Comparison of ENCODE assay signal across 1 cellular context in genomic region chr17:57906910-57907309, GRCh38.
TF ChIP-seq lines count a peak whose summit lies in the region.

No MANE protein-coding gene starts in this region.

TF ChIP-seq in HepG2, 621 proteins besides CTCF, POLR2A, EP300 and RAD21 (continues in another document):
- no peak for TF ChIP-seq MED1 (CRISPR knock-in tag; IDR thresholded peaks at IDR 0.05)
- TF ChIP-seq AGO2 (optimal IDR thresholded peaks at IDR 0.05; ENCODE audit: low read depth, low read length): no peak
- TF ChIP-seq, protein P1, sequence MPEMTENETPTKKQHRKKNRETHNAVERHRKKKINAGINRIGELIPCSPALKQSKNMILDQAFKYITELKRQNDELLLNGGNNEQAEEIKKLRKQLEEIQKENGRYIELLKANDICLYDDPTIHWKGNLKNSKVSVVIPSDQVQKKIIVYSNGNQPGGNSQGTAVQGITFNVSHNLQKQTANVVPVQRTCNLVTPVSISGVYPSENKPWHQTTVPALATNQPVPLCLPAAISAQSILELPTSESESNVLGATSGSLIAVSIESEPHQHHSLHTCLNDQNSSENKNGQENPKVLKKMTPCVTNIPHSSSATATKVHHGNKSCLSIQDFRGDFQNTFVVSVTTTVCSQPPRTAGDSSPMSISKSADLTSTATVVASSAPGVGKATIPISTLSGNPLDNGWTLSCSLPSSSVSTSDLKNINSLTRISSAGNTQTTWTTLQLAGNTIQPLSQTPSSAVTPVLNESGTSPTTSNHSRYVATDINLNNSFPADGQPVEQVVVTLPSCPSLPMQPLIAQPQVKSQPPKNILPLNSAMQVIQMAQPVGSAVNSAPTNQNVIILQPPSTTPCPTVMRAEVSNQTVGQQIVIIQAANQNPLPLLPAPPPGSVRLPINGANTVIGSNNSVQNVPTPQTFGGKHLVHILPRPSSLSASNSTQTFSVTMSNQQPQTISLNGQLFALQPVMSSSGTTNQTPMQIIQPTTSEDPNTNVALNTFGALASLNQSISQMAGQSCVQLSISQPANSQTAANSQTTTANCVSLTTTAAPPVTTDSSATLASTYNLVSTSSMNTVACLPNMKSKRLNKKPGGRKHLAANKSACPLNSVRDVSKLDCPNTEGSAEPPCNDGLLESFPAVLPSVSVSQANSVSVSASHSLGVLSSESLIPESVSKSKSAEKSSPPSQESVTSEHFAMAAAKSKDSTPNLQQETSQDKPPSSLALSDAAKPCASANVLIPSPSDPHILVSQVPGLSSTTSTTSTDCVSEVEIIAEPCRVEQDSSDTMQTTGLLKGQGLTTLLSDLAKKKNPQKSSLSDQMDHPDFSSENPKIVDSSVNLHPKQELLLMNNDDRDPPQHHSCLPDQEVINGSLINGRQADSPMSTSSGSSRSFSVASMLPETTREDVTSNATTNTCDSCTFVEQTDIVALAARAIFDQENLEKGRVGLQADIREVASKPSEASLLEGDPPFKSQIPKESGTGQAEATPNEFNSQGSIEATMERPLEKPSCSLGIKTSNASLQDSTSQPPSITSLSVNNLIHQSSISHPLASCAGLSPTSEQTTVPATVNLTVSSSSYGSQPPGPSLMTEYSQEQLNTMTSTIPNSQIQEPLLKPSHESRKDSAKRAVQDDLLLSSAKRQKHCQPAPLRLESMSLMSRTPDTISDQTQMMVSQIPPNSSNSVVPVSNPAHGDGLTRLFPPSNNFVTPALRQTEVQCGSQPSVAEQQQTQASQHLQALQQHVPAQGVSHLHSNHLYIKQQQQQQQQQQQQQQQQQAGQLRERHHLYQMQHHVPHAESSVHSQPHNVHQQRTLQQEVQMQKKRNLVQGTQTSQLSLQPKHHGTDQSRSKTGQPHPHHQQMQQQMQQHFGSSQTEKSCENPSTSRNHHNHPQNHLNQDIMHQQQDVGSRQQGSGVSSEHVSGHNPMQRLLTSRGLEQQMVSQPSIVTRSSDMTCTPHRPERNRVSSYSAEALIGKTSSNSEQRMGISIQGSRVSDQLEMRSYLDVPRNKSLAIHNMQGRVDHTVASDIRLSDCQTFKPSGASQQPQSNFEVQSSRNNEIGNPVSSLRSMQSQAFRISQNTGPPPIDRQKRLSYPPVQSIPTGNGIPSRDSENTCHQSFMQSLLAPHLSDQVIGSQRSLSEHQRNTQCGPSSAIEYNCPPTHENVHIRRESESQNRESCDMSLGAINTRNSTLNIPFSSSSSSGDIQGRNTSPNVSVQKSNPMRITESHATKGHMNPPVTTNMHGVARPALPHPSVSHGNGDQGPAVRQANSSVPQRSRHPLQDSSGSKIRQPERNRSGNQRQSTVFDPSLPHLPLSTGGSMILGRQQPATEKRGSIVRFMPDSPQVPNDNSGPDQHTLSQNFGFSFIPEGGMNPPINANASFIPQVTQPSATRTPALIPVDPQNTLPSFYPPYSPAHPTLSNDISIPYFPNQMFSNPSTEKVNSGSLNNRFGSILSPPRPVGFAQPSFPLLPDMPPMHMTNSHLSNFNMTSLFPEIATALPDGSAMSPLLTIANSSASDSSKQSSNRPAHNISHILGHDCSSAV (CRISPR knock-in tag; IDR thresholded peaks at IDR 0.05; ENCODE audit: borderline replicate concordance): no peak
- no peak for TF ChIP-seq ZNF230 (CRISPR knock-in tag; IDR thresholded peaks at IDR 0.05)
- TF ChIP-seq ZNF782 (CRISPR knock-in tag; IDR thresholded peaks at IDR 0.05; ENCODE audit: borderline replicate concordance): no peak
- no peak for TF ChIP-seq ZFYVE20 (CRISPR knock-in tag; IDR thresholded peaks at IDR 0.05; ENCODE audit: borderline replicate concordance, low read depth)
- peak; percentile 31; the same call in 1 of the 2 replicates for TF ChIP-seq HOXA3 (CRISPR knock-in tag; IDR thresholded peaks at IDR 0.05)
- peak; percentile 78 for TF ChIP-seq ZBTB38 (CRISPR knock-in tag; IDR thresholded peaks at IDR 0.05)
- no peak for TF ChIP-seq ZNF530 (CRISPR knock-in tag; IDR thresholded peaks at IDR 0.05; ENCODE audit: low read depth)
- peak; percentile 27 for TF ChIP-seq GATAD2A (CRISPR knock-in tag; IDR thresholded peaks at IDR 0.05)
- 0 out of 2 replicates have a peak, but pooled peaks have one; percentile 50 for TF ChIP-seq DNMT1 (CRISPR knock-in tag; IDR thresholded peaks at IDR 0.05)
- TF ChIP-seq, protein P2, sequence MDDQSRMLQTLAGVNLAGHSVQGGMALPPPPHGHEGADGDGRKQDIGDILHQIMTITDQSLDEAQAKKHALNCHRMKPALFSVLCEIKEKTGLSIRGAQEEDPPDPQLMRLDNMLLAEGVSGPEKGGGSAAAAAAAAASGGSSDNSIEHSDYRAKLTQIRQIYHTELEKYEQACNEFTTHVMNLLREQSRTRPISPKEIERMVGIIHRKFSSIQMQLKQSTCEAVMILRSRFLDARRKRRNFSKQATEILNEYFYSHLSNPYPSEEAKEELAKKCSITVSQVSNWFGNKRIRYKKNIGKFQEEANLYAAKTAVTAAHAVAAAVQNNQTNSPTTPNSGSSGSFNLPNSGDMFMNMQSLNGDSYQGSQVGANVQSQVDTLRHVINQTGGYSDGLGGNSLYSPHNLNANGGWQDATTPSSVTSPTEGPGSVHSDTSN (CRISPR knock-in tag; IDR thresholded peaks at IDR 0.05; ENCODE audit: borderline replicate concordance): no peak
- TF ChIP-seq SRSF4 (IDR thresholded peaks at IDR 0.05; ENCODE audit: low read depth, low read length, poor library complexity, severe bottlenecking): no peak
- no peak for TF ChIP-seq TRIM24 (CRISPR knock-in tag; IDR thresholded peaks at IDR 0.05)
- TF ChIP-seq, protein P3, sequence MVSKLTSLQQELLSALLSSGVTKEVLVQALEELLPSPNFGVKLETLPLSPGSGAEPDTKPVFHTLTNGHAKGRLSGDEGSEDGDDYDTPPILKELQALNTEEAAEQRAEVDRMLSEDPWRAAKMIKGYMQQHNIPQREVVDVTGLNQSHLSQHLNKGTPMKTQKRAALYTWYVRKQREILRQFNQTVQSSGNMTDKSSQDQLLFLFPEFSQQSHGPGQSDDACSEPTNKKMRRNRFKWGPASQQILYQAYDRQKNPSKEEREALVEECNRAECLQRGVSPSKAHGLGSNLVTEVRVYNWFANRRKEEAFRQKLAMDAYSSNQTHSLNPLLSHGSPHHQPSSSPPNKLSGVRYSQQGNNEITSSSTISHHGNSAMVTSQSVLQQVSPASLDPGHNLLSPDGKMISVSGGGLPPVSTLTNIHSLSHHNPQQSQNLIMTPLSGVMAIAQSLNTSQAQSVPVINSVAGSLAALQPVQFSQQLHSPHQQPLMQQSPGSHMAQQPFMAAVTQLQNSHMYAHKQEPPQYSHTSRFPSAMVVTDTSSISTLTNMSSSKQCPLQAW (CRISPR knock-in tag; IDR thresholded peaks at IDR 0.05): peak; percentile 45; the same call in 1 of the 2 replicates
- TF ChIP-seq NFIB (CRISPR knock-in tag; IDR thresholded peaks at IDR 0.05; ENCODE audit: borderline replicate concordance): no peak
- TF ChIP-seq MAX (IDR thresholded peaks at IDR 0.05): peak; percentile 65; the same call in 1 of the 2 replicates
- no peak for TF ChIP-seq GLI4 (CRISPR knock-in tag; IDR thresholded peaks at IDR 0.05; ENCODE audit: borderline replicate concordance)
- TF ChIP-seq ZBTB10 (CRISPR knock-in tag; IDR thresholded peaks at IDR 0.05; ENCODE audit: borderline replicate concordance): no peak
- TF ChIP-seq, protein P4, sequence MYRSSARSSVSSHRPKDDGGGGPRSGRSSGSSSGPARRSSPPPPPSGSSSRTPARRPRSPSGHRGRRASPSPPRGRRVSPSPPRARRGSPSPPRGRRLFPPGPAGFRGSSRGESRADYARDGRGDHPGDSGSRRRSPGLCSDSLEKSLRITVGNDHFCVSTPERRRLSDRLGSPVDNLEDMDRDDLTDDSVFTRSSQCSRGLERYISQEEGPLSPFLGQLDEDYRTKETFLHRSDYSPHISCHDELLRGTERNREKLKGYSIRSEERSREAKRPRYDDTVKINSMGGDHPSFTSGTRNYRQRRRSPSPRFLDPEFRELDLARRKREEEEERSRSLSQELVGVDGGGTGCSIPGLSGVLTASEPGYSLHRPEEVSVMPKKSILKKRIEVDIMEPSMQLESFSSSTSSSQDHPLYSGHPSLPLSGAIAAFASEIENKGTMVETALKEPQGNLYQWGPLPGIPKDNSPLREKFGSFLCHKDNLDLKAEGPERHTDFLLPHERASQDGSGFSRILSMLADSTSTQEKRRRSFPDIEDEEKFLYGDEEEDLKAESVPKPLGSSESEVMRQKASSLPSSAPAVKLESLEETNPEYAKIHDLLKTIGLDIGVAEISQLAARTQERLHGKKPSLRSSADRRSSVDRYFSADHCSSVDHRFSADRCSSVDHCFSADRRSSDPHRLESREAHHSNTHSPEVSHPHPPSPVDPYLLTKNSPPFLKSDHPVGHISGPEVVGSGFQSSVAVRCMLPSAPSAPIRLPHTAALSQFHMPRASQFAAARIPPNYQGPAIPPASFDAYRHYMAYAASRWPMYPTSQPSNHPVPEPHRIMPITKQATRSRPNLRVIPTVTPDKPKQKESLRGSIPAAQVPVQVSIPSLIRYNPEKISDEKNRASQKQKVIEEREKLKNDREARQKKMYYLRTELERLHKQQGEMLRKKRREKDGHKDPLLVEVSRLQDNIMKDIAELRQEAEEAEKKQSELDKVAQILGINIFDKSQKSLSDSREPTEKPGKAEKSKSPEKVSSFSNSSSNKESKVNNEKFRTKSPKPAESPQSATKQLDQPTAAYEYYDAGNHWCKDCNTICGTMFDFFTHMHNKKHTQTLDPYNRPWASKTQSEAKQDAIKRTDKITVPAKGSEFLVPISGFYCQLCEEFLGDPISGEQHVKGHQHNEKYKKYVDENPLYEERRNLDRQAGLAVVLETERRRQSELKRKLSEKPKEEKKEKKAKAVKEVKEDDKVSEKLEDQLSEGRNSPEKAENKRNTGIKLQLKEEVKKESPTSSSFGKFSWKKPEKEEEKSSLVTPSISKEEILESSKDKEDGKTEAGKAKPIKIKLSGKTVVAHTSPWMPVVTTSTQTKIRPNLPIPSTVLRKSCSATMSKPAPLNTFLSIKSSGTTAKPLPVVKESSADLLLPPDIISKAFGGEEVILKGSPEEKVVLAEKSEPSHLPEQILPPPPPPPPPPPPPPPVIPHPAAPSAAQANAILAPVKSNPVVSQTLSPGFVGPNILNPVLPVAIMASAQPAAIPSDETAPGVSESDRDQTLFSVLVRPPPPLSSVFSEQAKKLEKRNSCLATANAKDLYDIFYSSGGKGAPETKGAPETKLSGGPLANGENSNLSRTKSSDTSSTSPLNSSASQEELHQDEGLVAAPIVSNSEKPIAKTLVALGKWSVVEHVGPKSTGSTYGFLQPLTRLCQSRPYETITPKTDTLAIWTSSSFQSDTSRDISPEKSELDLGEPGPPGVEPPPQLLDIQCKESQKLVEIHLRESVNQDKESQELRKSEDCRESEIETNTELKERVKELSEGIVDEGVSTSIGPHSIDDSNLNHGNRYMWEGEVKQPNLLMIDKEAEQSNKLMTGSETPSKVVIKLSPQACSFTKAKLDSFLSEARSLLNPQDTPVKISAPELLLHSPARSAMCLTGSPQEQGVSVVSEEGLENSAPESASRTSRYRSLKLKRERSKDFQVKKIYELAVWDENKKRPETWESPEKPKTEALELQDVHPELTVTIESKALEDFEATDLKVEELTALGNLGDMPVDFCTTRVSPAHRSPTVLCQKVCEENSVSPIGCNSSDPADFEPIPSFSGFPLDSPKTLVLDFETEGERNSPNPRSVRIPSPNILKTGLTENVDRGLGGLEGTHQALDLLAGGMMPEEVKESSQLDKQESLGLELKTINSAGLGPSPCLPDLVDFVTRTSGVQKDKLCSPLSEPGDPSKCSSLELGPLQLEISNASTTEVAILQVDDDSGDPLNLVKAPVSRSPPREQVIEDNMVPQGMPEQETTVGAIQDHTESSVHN (CRISPR knock-in tag; IDR thresholded peaks at IDR 0.05): no peak
- TF ChIP-seq STAG1 (CRISPR knock-in tag; IDR thresholded peaks at IDR 0.05): peak; percentile 55
- peak; percentile 50; the same call in 1 of the 2 replicates for TF ChIP-seq HDAC1 (CRISPR knock-in tag; IDR thresholded peaks at IDR 0.05)
- no peak for TF ChIP-seq HNF1A (IDR thresholded peaks at IDR 0.05; ENCODE audit: low read depth)
- TF ChIP-seq HNF1A (CRISPR knock-in tag; IDR thresholded peaks at IDR 0.05; ENCODE audit: borderline replicate concordance): no peak
- 0 out of 2 replicates have a peak, but pooled peaks have one; percentile 9 for TF ChIP-seq MTA1 (CRISPR knock-in tag; IDR thresholded peaks at IDR 0.05; ENCODE audit: borderline replicate concordance)
